In genomic region chr1:154198756-154199562, GRCh38 we compare ENCODE assay signal across 8 cellular contexts. TPM values are rescaled to one million over a fixed set of nuclear protein-coding genes. Genes with fewer than 3 reads are reported as not detected.
A peak's percentile ranks its signal among the peaks of the same experiment; 100 is the strongest.
DNase-seq lines count a peak whose midpoint lies in the region; ATAC-seq and TF ChIP-seq lines count a peak whose summit lies in the region.

No MANE protein-coding gene starts in this region.

- no peak overlapping the region for H3K14ac ChIP-seq in trophoblast cell (ENCODE audit: low read length)

- no peak overlapping the region for H3K4me3 ChIP-seq in trophoblast cell (ENCODE audit: low read depth, low read length)

- H3K36me3 Mint-ChIP-seq in activated CD4-positive, alpha-beta memory T cell treated with anti-CD3 and anti-CD28 coated beads, Interleukin-2, amount 10 ng/mL, durations not matched to agents 7 days and 5 days (ENCODE audit: low read depth): no peaks in the 10 kb centered on the region

- H3K27me3 Mint-ChIP-seq in activated CD4-positive, alpha-beta memory T cell treated with anti-CD3 and anti-CD28 coated beads, Interleukin-2, amount 10 ng/mL, durations not matched to agents 7 days and 5 days: peaks cover 14% of the 10 kb centered on the region

- H3K4me2 ChIP-seq in trophoblast cell (ENCODE audit: low read length): peak overlapping the region; percentile 26

- no peak overlapping the region for H4K8ac ChIP-seq in trophoblast cell (ENCODE audit: low read depth, low read length)

- no peak overlapping the region for H3K4ac ChIP-seq in trophoblast cell (ENCODE audit: low read depth, low read length)

- no peaks in the 10 kb centered on the region for H3K79me1 ChIP-seq in trophoblast cell (ENCODE audit: low read length)

- H3K4me1 ChIP-seq in trophoblast cell (ENCODE audit: control insufficient read depth in 1 of 2, insufficient read depth in 2 of 2, low read length in 2 of 2): peaks cover 0 to 2% of the 10 kb centered on the region in 2 experiments

- TF ChIP-seq CTCF in GM12874 (IDR thresholded peaks at IDR 0.05; ENCODE audit: insufficient read depth, low read depth, low read length): peak; percentile 47; the same call in 1 of the 2 replicates

- no peaks in the 10 kb centered on the region for H3K27me3 ChIP-seq in trophoblast cell (ENCODE audit: insufficient read depth, low read length)

- no peaks in the 10 kb centered on the region for H3K9me3 ChIP-seq in trophoblast cell (ENCODE audit: insufficient read depth, low read depth, low read length)

- POLR2A ChIA-PET in activated CD4-positive, alpha-beta memory T cell treated with anti-CD3 and anti-CD28 coated beads, Interleukin-2, amount 10 ng/mL, durations not matched to agents 7 days and 5 days (lab: Charles Lee): interaction anchor here (0.6 to 2.1 kb wide), 10 partner anchors 15 to 576 kb away, joined by 3 to 11 read pairs (median 4); partner anchors contain the start of gene HAX1

- no peak overlapping the region for H2BK120ac ChIP-seq in trophoblast cell (ENCODE audit: insufficient read depth, low read length, poor library complexity)

- H3K4me3 Mint-ChIP-seq in activated CD4-positive, alpha-beta memory T cell treated with anti-CD3 and anti-CD28 coated beads, Interleukin-2, amount 10 ng/mL, durations not matched to agents 7 days and 5 days: no peak overlapping the region

- no peaks in the 10 kb centered on the region for H3K36me3 ChIP-seq in trophoblast cell (ENCODE audit: control insufficient read depth in 1 of 2, insufficient read depth in 2 of 2, low read length in 2 of 2)

- no peak overlapping the region for H4K12ac ChIP-seq in trophoblast cell (ENCODE audit: low read depth, low read length)

- no peak overlapping the region for H4K91ac ChIP-seq in trophoblast cell (ENCODE audit: low read depth, low read length)

- H3K9me3 Mint-ChIP-seq in activated CD4-positive, alpha-beta memory T cell treated with anti-CD3 and anti-CD28 coated beads, Interleukin-2, amount 10 ng/mL, durations not matched to agents 7 days and 5 days: no peaks in the 10 kb centered on the region

- no CpG with 5 or more reads among the region's 5 CpGs for WGBS in trophoblast cell (ENCODE audit: extremely low coverage, insufficient coverage, insufficient read length)

- H3K27ac Mint-ChIP-seq in activated CD4-positive, alpha-beta memory T cell treated with anti-CD3 and anti-CD28 coated beads, Interleukin-2, amount 10 ng/mL, durations not matched to agents 7 days and 5 days: no peak overlapping the region

- no peak overlapping the region for H3K27ac ChIP-seq in trophoblast cell (ENCODE audit: low read depth, low read length)

- H2BK5ac ChIP-seq in trophoblast cell (ENCODE audit: low read depth, low read length, poor library complexity): no peak overlapping the region

- H2BK12ac ChIP-seq in trophoblast cell (ENCODE audit: low read length): no peak overlapping the region

- DNase-seq in Ammon's horn (ENCODE audit: low spot score) (peak; percentile 78), NCI-H2227 (lab: John Stamatoyannopoulos, UW; ENCODE audit: unreplicated experiment) (peak; percentile 81), foreskin melanocyte (peak; percentile 61), trophoblast cell (peak; percentile 39 to 82)
- DNase-seq in activated CD4-positive, alpha-beta memory T cell treated with anti-CD3 and anti-CD28 coated beads, Interleukin-2, amount 10 ng/mL, durations not matched to agents 7 days and 5 days: peak; percentile 36

- ATAC-seq in GM18861 (IDR thresholded peaks at IDR 0.05; ENCODE audit: unreplicated experiment) (no peak), GM21576 (IDR thresholded peaks at IDR 0.05; ENCODE audit: unreplicated experiment) (no peak)

- no peaks in the 10 kb centered on the region for H3K4me1 Mint-ChIP-seq in activated CD4-positive, alpha-beta memory T cell treated with anti-CD3 and anti-CD28 coated beads, Interleukin-2, amount 10 ng/mL, durations not matched to agents 7 days and 5 days

- H2AFZ ChIP-seq in trophoblast cell (ENCODE audit: insufficient read depth, low read length, poor library complexity): no peak overlapping the region

- no peak overlapping the region for H2AK5ac ChIP-seq in trophoblast cell (ENCODE audit: low read length)

- no peak overlapping the region for H3K18ac ChIP-seq in trophoblast cell (ENCODE audit: low read length)

- CTCF ChIA-PET in activated CD4-positive, alpha-beta memory T cell treated with anti-CD3 and anti-CD28 coated beads, Interleukin-2, amount 10 ng/mL, durations not matched to agents 7 days and 5 days (lab: Charles Lee): interaction anchor here (0.6 to 2.9 kb wide), 20 partner anchors 8 to 634 kb away, joined by 3 to 19 read pairs (median 4); partner anchors contain the start of genes HAX1, S100A2 and UBAP2L

- H3K23ac ChIP-seq in trophoblast cell (ENCODE audit: low read length): no peak overlapping the region

- no peaks in the 10 kb centered on the region for H3K79me2 ChIP-seq in trophoblast cell (ENCODE audit: control insufficient read depth, insufficient read depth, low read length, poor library complexity)

- peak overlapping the region; percentile 40 for H3K9ac ChIP-seq in trophoblast cell (ENCODE audit: low read length)

RNA-seq across cellular contexts. Expression of gene TPM3, which starts 7.1 kb away (rescaled TPM):
- 100 to 1,000 TPM; 792 to 805 TPM for total RNA-seq in activated CD4-positive, alpha-beta memory T cell treated with anti-CD3 and anti-CD28 coated beads, Interleukin-2, amount 10 ng/mL, durations not matched to agents 7 days and 5 days
- polyA plus RNA-seq in trophoblast cell (2013): 374 and 377 TPM in 2 replicates

RNA-seq across cellular contexts. Expression of gene CFAP141, which starts 7.2 kb away (rescaled TPM):
- total RNA-seq in activated CD4-positive, alpha-beta memory T cell treated with anti-CD3 and anti-CD28 coated beads, Interleukin-2, amount 10 ng/mL, durations not matched to agents 7 days and 5 days: not detected
- not detected in 2 replicates for polyA plus RNA-seq in trophoblast cell (2013)

RNA-seq across cellular contexts. Expression of gene UBAP2L, which starts 21.8 kb away (rescaled TPM):
- total RNA-seq in activated CD4-positive, alpha-beta memory T cell treated with anti-CD3 and anti-CD28 coated beads, Interleukin-2, amount 10 ng/mL, durations not matched to agents 7 days and 5 days: 100 to 1,000 TPM; 155 to 157 TPM
- polyA plus RNA-seq in trophoblast cell (2013): 162 and 163 TPM in 2 replicates

RNA-seq across cellular contexts. Expression of gene NUP210L, which starts 44.1 kb away (rescaled TPM):
- under 1 TPM; 0.05 to 0.08 TPM for total RNA-seq in activated CD4-positive, alpha-beta memory T cell treated with anti-CD3 and anti-CD28 coated beads, Interleukin-2, amount 10 ng/mL, durations not matched to agents 7 days and 5 days
- polyA plus RNA-seq in trophoblast cell (2013): 0.01 and 0.03 TPM in 2 replicates
